Comparison of ENCODE assay signal across 18 cellular contexts in the genomic region with DNA sequence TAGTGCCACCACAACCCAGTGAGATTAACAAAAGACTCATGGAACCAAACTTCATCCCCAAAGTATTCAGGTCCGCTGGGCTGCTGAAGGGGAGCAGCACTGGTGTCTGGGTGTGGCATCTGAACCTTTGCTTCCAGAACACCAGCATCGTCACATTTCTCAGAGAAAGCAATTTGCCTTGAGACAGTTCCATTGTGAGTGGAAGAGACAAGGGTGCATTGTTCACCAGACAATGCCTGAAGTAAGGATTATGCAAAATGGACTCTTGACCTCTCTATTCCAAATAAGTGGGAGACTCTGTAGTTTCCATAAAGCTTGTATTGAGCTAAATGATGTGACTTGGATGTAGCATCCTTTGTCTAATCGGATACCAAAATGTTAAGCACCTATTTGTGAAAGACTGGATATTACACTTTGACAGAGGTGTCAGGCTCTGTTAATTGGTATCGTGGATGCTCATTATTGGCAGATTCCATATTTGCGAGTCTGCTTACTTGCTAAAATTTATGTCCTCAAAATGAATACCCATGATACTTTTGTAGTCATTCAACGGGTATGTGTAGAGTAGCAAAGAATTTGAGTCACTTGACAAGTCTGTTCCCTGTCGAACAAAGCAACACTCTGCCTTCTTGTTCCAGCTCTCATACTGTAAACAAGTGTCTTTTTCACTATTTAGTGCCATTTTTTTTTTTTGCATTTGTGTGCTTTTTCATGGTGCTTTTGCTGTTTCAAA.
DNase-seq lines count a peak whose midpoint lies in the region; ATAC-seq, FAIRE-seq and TF ChIP-seq lines count a peak whose summit lies in the region.
"Had no signal": no experiment of that assay in that cellular context is flagged by ENCODE, and none has a peak within 500 bp of the region (broad histone marks: within the 10 kb centered on the region; RNA-seq: fewer than 3 reads in every experiment).

No MANE protein-coding gene starts in this region.

- H3F3A ChIP-seq in neural progenitor cell (ENCODE audit: low read depth) = peaks cover 20% of the 10 kb centered on the region

- H3K4me1 ChIP-seq in cardiac muscle cell (ENCODE audit: low read depth) (peaks cover 5% of the 10 kb centered on the region), neural progenitor cell (peaks cover 20% of the 10 kb centered on the region), testis (peaks cover 18% of the 10 kb centered on the region), foreskin keratinocyte (no peaks in the 10 kb centered on the region)

- peak; percentile 79 for FAIRE-seq in bronchial epithelial cell (lab: Jason Lieb, UNC)
- FAIRE-seq: H54 had no signal

- H3K27me3 ChIP-seq in cardiac muscle cell = no peaks in the 10 kb centered on the region
- no peaks in the 10 kb centered on the region for H3K27me3 ChIP-seq in bronchial epithelial cell (ENCODE audit: control insufficient read depth, insufficient read depth, low read length)
- H3K27me3 ChIP-seq in neural progenitor cell = no peaks in the 10 kb centered on the region
- H3K27me3 ChIP-seq in testis = no peaks in the 10 kb centered on the region
- no peaks in the 10 kb centered on the region for H3K27me3 ChIP-seq in foreskin keratinocyte

- no peak overlapping the region for H2AFZ ChIP-seq in neural progenitor cell (replicated peaks)

- H3K9me3 ChIP-seq in cardiac muscle cell (ENCODE audit: low read depth) (no peaks in the 10 kb centered on the region), neural progenitor cell (ENCODE audit: low read depth) (peaks cover 3% of the 10 kb centered on the region), testis (no peaks in the 10 kb centered on the region)

- no peak for TF ChIP-seq POLR2A in testis (IDR thresholded peaks at IDR 0.05)

- peaks cover 58% of the 10 kb centered on the region for H3K9me3 Mint-ChIP-seq in neural progenitor cell

- intact Hi-C loops in left cardiac atrium (cut with DNase I) (loop anchor here in 1 of 2 donors (10.0 kb wide), 1 partner anchor 46 kb away; no protein-coding TSS in a partner anchor), testis (cut with DNase I; ENCODE audit: low total_unique reads) (no loop called here)

- DNase-seq in cardiac muscle cell (ENCODE audit: low read depth in 1 of 2, low spot score in 1 of 2) = no peak
- DNase-seq in left cardiac atrium = no peak
- DNase-seq in bronchial epithelial cell (ENCODE audit: low read depth) = no peak
- DNase-seq in neural progenitor cell (ENCODE audit: low spot score) = peak; percentile 30
- DNase-seq in testis = no peak
- DNase-seq in foreskin keratinocyte = no peak
- no peak for DNase-seq in kidney tubule cell (ENCODE audit: low spot score)
- DNase-seq: 8988T, COR-L47, KBM-7, NCI-H1105 treated with DMSO at 0.1 percent for 48 hours, NCI-H187 treated with DMSO at 0.1 percent for 48 hours, NCI-H510A treated with DMSO at 0.1 percent for 48 hours, SHP77 had no signal

- no peak for TF ChIP-seq CTCF in cardiac muscle cell (IDR thresholded peaks at IDR 0.05; ENCODE audit: low read depth, low read length)
- TF ChIP-seq CTCF in bronchial epithelial cell (IDR thresholded peaks at IDR 0.05; ENCODE audit: insufficient read depth, low read length, severe bottlenecking) = no peak
- no peak for TF ChIP-seq CTCF in neural progenitor cell (IDR thresholded peaks at IDR 0.05)
- no peak for TF ChIP-seq CTCF in testis (IDR thresholded peaks at IDR 0.05)
- no peak for TF ChIP-seq CTCF in foreskin keratinocyte (conservative IDR thresholded peaks at IDR 0.05)

- ATAC-seq in left cardiac atrium = no peak
- no peak for ATAC-seq in foreskin keratinocyte
- no peak for ATAC-seq in HG02678 (IDR thresholded peaks at IDR 0.05; ENCODE audit: unreplicated experiment)
- ATAC-seq: Panc1 had no signal

- H3K4me2 ChIP-seq in neural progenitor cell = peak overlapping the region; percentile 13

- H3K36me3 ChIP-seq in cardiac muscle cell = no peaks in the 10 kb centered on the region
- peaks cover 1% of the 10 kb centered on the region for H3K36me3 ChIP-seq in bronchial epithelial cell (ENCODE audit: control insufficient read depth, insufficient read depth, low read length)
- H3K36me3 ChIP-seq in neural progenitor cell = peaks cover 6% of the 10 kb centered on the region
- H3K36me3 ChIP-seq in testis (ENCODE audit: low read depth, missing control alignments) = no peaks in the 10 kb centered on the region

- peaks cover 15% of the 10 kb centered on the region for H3K79me2 ChIP-seq in neural progenitor cell (ENCODE audit: low read depth)

- peaks cover 71% of the 10 kb centered on the region for H3K36me3 Mint-ChIP-seq in neural progenitor cell

- H4K20me1 ChIP-seq in neural progenitor cell (ENCODE audit: low read depth) = no peaks in the 10 kb centered on the region

- H3K27ac ChIP-seq in cardiac muscle cell (peak overlapping the region; percentile 75), neural progenitor cell (no peak overlapping the region), testis (peak overlapping the region; percentile 0 to 73), foreskin keratinocyte (no peak overlapping the region)
- H3K27ac ChIP-seq: C4-2B had no signal

- peaks cover 3% of the 10 kb centered on the region for H3K27me3 Mint-ChIP-seq in neural progenitor cell (ENCODE audit: insufficient read depth, low read depth)

- no peak overlapping the region for H3K4me3 ChIP-seq in cardiac muscle cell
- H3K4me3 ChIP-seq in bronchial epithelial cell (ENCODE audit: low read depth, low read length) = no peak overlapping the region
- H3K4me3 ChIP-seq in neural progenitor cell = no peak overlapping the region
- no peak overlapping the region for H3K4me3 ChIP-seq in testis

- H3K9ac ChIP-seq in neural progenitor cell = no peak overlapping the region

- H3K4me3 Mint-ChIP-seq in neural progenitor cell = no peak overlapping the region

- H3K27ac Mint-ChIP-seq in neural progenitor cell = no peak overlapping the region

- H3K4me1 Mint-ChIP-seq in neural progenitor cell = peaks cover 20% of the 10 kb centered on the region

- 74 to 83% methylated on average over 7 of the region's 7 CpGs for WGBS in testis, 2 donors

Comparison
In these comparisons a context has a peak if more than half of its experiments do, and no peak if none do; other contexts are left out.
1. H3K27ac ChIP-seq: peak in cardiac muscle cell (single experiment) and testis (2 of 2); none in neural progenitor cell (single experiment) and foreskin keratinocyte (single experiment).